14 cellular contexts compared by ENCODE assay signal in genomic region chr1:156667968-156668709, GRCh38. TPM values are rescaled to one million over a fixed set of nuclear protein-coding genes. Genes with fewer than 3 reads are reported as not detected.
DNase-seq lines count a peak whose midpoint lies in the region; ATAC-seq, FAIRE-seq and TF ChIP-seq lines count a peak whose summit lies in the region.
"Had no signal": no experiment of that assay in that cellular context is flagged by ENCODE, and none has a peak within 500 bp of the region (broad histone marks: within the 10 kb centered on the region; RNA-seq: fewer than 3 reads in every experiment).

No MANE protein-coding gene starts in this region.

- H3K27ac ChIP-seq in HUES6 (ENCODE audit: low read depth, low read length) (peak overlapping the region; percentile 41; the same call in 1 of the 2 replicates), colonic mucosa (peak overlapping the region; percentile 39), mesenchymal stem cell (ENCODE audit: low read length, poor library complexity, severe bottlenecking) (no peak overlapping the region), stomach (peak overlapping the region; percentile 63 to 88 (median 74))
- H3K27ac ChIP-seq: HL-60, VCaP had no signal

- no peak overlapping the region for H2BK5ac ChIP-seq in mesenchymal stem cell (ENCODE audit: low read depth, low read length, poor library complexity, severe bottlenecking)

- TF ChIP-seq POLR2A in stomach (IDR thresholded peaks at IDR 0.05) = no peak

- peaks cover 21% of the 10 kb centered on the region for H3K36me3 ChIP-seq in HUES6 (ENCODE audit: control insufficient read depth, insufficient read depth, low read length)
- H3K36me3 ChIP-seq in colonic mucosa = no peaks in the 10 kb centered on the region
- H3K36me3 ChIP-seq in mesenchymal stem cell (ENCODE audit: control insufficient read depth in 1 of 2, insufficient read depth in 2 of 2, low read depth in 1 of 2, low read length in 2 of 2) = peaks cover 23 to 32% of the 10 kb centered on the region in 2 experiments
- H3K36me3 ChIP-seq in stomach = no peaks in the 10 kb centered on the region

- H2AFZ ChIP-seq in mesenchymal stem cell (ENCODE audit: low read depth, low read length) = no peak overlapping the region

- peak overlapping the region; percentile 80 for H3K9ac ChIP-seq in HUES6 (ENCODE audit: low read length)
- H3K9ac ChIP-seq in colonic mucosa (ENCODE audit: low read depth in 2 of 2, low read length in 2 of 2) = peak overlapping the region in 1 of 2 donors; percentile 56
- H3K9ac ChIP-seq in mesenchymal stem cell (ENCODE audit: low read length) = peak overlapping the region; percentile 67

- no peak for TF ChIP-seq CTCF in colonic mucosa (IDR thresholded peaks at IDR 0.05)
- no peak for TF ChIP-seq CTCF in stomach (IDR thresholded peaks at IDR 0.05)

- FAIRE-seq in frontal cortex (lab: Jason Lieb, UNC) = no peak

- peaks cover 5% of the 10 kb centered on the region for H3K79me1 ChIP-seq in mesenchymal stem cell (replicated peaks; ENCODE audit: low read length, poor library complexity, severe bottlenecking)

- no peak overlapping the region for H2BK15ac ChIP-seq in mesenchymal stem cell (ENCODE audit: low read depth, poor library complexity, severe bottlenecking)

- peak overlapping the region; percentile 4 to 96 for H2BK12ac ChIP-seq in mesenchymal stem cell (ENCODE audit: low read length in 2 of 2)

- H3K9me3 ChIP-seq in HUES6 (ENCODE audit: control insufficient read depth, insufficient read depth, low read depth, low read length) (no peaks in the 10 kb centered on the region), colonic mucosa (no peaks in the 10 kb centered on the region), mesenchymal stem cell (ENCODE audit: control insufficient read depth, low read length) (no peaks in the 10 kb centered on the region), stomach (no peaks in the 10 kb centered on the region)

- peak overlapping the region; percentile 65 to 97 for H3K18ac ChIP-seq in mesenchymal stem cell (ENCODE audit: low read depth in 1 of 2, low read length in 2 of 2)

- DNase-seq in colonic mucosa (no peak), mesenchymal stem cell (no peak), stomach (no peak), EL (no peak), NCI-H2081 treated with DMSO at 0.1 percent for 48 hours (lab: John Stamatoyannopoulos, UW) (no peak), frontal cortex (ENCODE audit: low spot score in 2 of 2) (no peak)
- DNase-seq: activated effector memory CD4-positive, alpha-beta T cell treated with Interleukin-2 at 50 U/mL for 16 hours; CD4-positive, CD25-positive, alpha-beta regulatory T cell; NCI-H1105 had no signal

- H3K4me1 ChIP-seq in HUES6 (ENCODE audit: control insufficient read depth, insufficient read depth, low read length) = peaks cover 77% of the 10 kb centered on the region
- H3K4me1 ChIP-seq in colonic mucosa = peaks cover 13% of the 10 kb centered on the region
- peaks cover 40% of the 10 kb centered on the region for H3K4me1 ChIP-seq in mesenchymal stem cell (ENCODE audit: control insufficient read depth, insufficient read depth, low read depth, low read length)
- H3K4me1 ChIP-seq in stomach = peaks cover 22 to 61% (median 46%) of the 10 kb centered on the region in 4 donors

- no peak overlapping the region for H3K4me2 ChIP-seq in mesenchymal stem cell (ENCODE audit: low read length, poor library complexity, severe bottlenecking)

- no peak for ATAC-seq in HG03025 (IDR thresholded peaks at IDR 0.05; ENCODE audit: low FRiP score, unreplicated experiment)

- TF ChIP-seq EP300 in stomach (IDR thresholded peaks at IDR 0.05) = no peak

- H2AK5ac ChIP-seq in mesenchymal stem cell (ENCODE audit: low read length, severe bottlenecking) = no peak overlapping the region

- H3K4me3 ChIP-seq in HUES6 (ENCODE audit: low read depth, low read length) (no peak overlapping the region), colonic mucosa (no peak overlapping the region), mesenchymal stem cell (ENCODE audit: insufficient read depth in 1 of 2, low read depth in 1 of 2, low read length in 2 of 2) (no peak overlapping the region), stomach (no peak overlapping the region)

- 67% methylated on average over 7 of the region's 9 CpGs for WGBS in mesenchymal stem cell
- 70 to 84% (median 80%) methylated on average over 6 to 9 of the region's 9 CpGs for WGBS in stomach, 5 donors

- H4K8ac ChIP-seq in mesenchymal stem cell (ENCODE audit: low read length) = peak overlapping the region; percentile 93

- H4K91ac ChIP-seq in mesenchymal stem cell (ENCODE audit: low read length) = peak overlapping the region; percentile 71

- no peak overlapping the region for H3K23ac ChIP-seq in mesenchymal stem cell (ENCODE audit: low read length in 2 of 2)

- peak overlapping the region; percentile 68 to 90 for H3K4ac ChIP-seq in mesenchymal stem cell (ENCODE audit: low read depth in 1 of 2, low read length in 2 of 2)

- peak overlapping the region in 1 of 2 experiments; percentile 69 for H3K14ac ChIP-seq in mesenchymal stem cell (ENCODE audit: low read length in 2 of 2)

- H2BK120ac ChIP-seq in mesenchymal stem cell (ENCODE audit: low read depth, low read length) = peak overlapping the region; percentile 74

- intact Hi-C loops in colonic mucosa (cut with DNase I) (no loop called here), stomach (cut with DNase I; ENCODE audit: low total_unique reads) (no loop called here)

- H3K27me3 ChIP-seq in HUES6 (ENCODE audit: control insufficient read depth, insufficient read depth, low read length) = no peaks in the 10 kb centered on the region
- no peaks in the 10 kb centered on the region for H3K27me3 ChIP-seq in colonic mucosa
- no peaks in the 10 kb centered on the region for H3K27me3 ChIP-seq in mesenchymal stem cell (ENCODE audit: control insufficient read depth in 1 of 2, insufficient read depth in 1 of 2, low read length in 2 of 2)
- H3K27me3 ChIP-seq in stomach = peaks cover 0 to 28% (median 0%) of the 10 kb centered on the region in 3 donors

RNA-seq across cellular contexts. Expression of gene NES, which starts 9.1 kb away (rescaled TPM):
- total RNA-seq in colonic mucosa (1 to 10 TPM; 5.3 to 8.1 TPM), stomach (10 to 100 TPM in 2 of 5 donors, 1 to 10 TPM in 3; 3.2 to 22.3 (median 8.9) TPM), frontal cortex (43.2 TPM)
- 49.2 TPM for polyA plus RNA-seq in mesenchymal stem cell (2013, experiment 1 of 2)
- 45.3 TPM for polyA plus RNA-seq in mesenchymal stem cell (2013, experiment 2 of 2)
- 1 to 10 TPM; 1.7 to 9.0 (median 3.2) TPM for polyA plus RNA-seq in stomach
- polyA plus RNA-seq: CD4-positive, CD25-positive, alpha-beta regulatory T cell had no signal

RNA-seq across cellular contexts. Expression of gene BCAN, which starts 26.2 kb away (rescaled TPM):
- total RNA-seq in colonic mucosa (under 1 TPM in 1 of 2 donors, not detected in 1; 0.37 TPM), stomach (10 to 100 TPM in 1 of 5 donors, 1 to 10 TPM in 1, not detected in 3; 5.7 to 39.7 TPM), frontal cortex (52.2 TPM)
- 0.33 TPM for polyA plus RNA-seq in mesenchymal stem cell (2013, experiment 1 of 2)
- polyA plus RNA-seq in mesenchymal stem cell (2013, experiment 2 of 2) = 0.23 TPM
- polyA plus RNA-seq in stomach = under 1 TPM in 1 of 3 donors, not detected in 2; 0.05 TPM
- total RNA-seq: CD4-positive, CD25-positive, alpha-beta regulatory T cell; dermis microvascular lymphatic vessel endothelial cell had no signal
- polyA plus RNA-seq: CD4-positive, CD25-positive, alpha-beta regulatory T cell had no signal

RNA-seq across cellular contexts. Expression of gene CRABP2, which starts 37.2 kb away (rescaled TPM):
- total RNA-seq in colonic mucosa = 1 to 10 TPM; 1.2 to 1.4 TPM
- 42.6 TPM for polyA plus RNA-seq in mesenchymal stem cell (2013, experiment 1 of 2)
- 41.2 TPM for polyA plus RNA-seq in mesenchymal stem cell (2013, experiment 2 of 2)
- 1 to 10 TPM in 1 of 5 donors, under 1 TPM in 1, not detected in 3; 0.72 to 2.0 TPM for total RNA-seq in stomach
- polyA plus RNA-seq in stomach = 100 to 1,000 TPM in 1 of 3 donors, 1 to 10 TPM in 2; 6.9 to 207 (median 7.5) TPM
- total RNA-seq in frontal cortex = 7.7 TPM
- total RNA-seq: dermis microvascular lymphatic vessel endothelial cell had no signal
- polyA plus RNA-seq: CD4-positive, CD25-positive, alpha-beta regulatory T cell had no signal

RNA-seq across cellular contexts. Expression of gene HAPLN2, which starts 48.9 kb away (rescaled TPM):
- under 1 TPM in 1 of 2 donors, not detected in 1; 0.96 TPM for total RNA-seq in colonic mucosa
- 0.07 TPM for polyA plus RNA-seq in mesenchymal stem cell (2013, experiment 1 of 2)
- polyA plus RNA-seq in mesenchymal stem cell (2013, experiment 2 of 2) = 0.07 TPM
- total RNA-seq in stomach = not detected
- polyA plus RNA-seq in stomach = under 1 TPM in 2 of 3 donors, not detected in 1; 0.33 to 0.37 TPM
- 0.41 TPM for total RNA-seq in frontal cortex
- total RNA-seq: CD4-positive, CD25-positive, alpha-beta regulatory T cell; dermis microvascular lymphatic vessel endothelial cell had no signal
- polyA plus RNA-seq: CD4-positive, CD25-positive, alpha-beta regulatory T cell had no signal
